26 cellular contexts compared by ENCODE assay signal in the genomic region with DNA sequence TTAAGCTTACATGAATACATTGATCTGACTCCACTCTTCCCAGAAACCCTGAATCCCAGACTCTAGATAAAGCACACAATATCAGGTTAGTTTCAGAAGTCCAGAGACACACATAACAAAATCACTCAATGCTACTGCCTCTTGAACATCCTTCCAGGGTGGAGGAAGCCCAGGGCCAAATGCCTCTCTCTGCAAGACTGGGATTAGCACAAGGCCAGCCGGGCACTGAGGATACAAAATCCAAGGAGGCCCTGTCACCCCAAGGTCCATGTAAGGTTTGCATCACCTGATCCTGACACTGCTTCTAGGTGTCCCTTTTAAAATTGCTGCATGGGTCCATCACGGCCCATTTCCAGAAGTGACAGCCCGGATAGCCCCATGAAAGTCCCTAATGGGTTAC. TPM values are rescaled to one million over a fixed set of nuclear protein-coding genes. Genes with fewer than 3 reads are reported as not detected.
DNase-seq lines count a peak whose midpoint lies in the region; ATAC-seq, FAIRE-seq and TF ChIP-seq lines count a peak whose summit lies in the region.
"Had no signal": no experiment of that assay in that cellular context is flagged by ENCODE, and none has a peak within 500 bp of the region (broad histone marks: within the 10 kb centered on the region; RNA-seq: fewer than 3 reads in every experiment).

No MANE protein-coding gene starts in this region.

- TF ChIP-seq EP300 in K562 (IDR thresholded peaks at IDR 0.05; ENCODE audit: low read length) (no peak), SK-N-SH (IDR thresholded peaks at IDR 0.05; ENCODE audit: borderline replicate concordance in 1 of 2, low read depth in 1 of 2, low read length in 1 of 2) (no peak)

- no TSS peak for BruUV-seq in K562 (replicated peaks; lab: Mats Ljungman, UMichigan)

- CTCF ChIA-PET in K562 (lab: Yijun Ruan, JAX; ENCODE audit: low intra/inter-chr PET ratio) (no interaction called here), SK-N-SH (lab: Yijun Ruan, JAX) (interaction anchor here (1.4 to 15.3 kb wide), 18 partner anchors 8 to 890 kb away, joined by 3 to 440 read pairs (median 20); no protein-coding TSS in a partner anchor)

- H3K9me3 Mint-ChIP-seq in endodermal cell = no peaks in the 10 kb centered on the region
- H3K9me3 Mint-ChIP-seq in neural progenitor cell = peaks cover 2% of the 10 kb centered on the region
- H3K9me3 Mint-ChIP-seq: CD4-positive, alpha-beta T cell; GM23338; H9; HFFc6 had no signal

- H3K27ac Mint-ChIP-seq in endodermal cell (no peak overlapping the region), neural progenitor cell (no peak overlapping the region)
- H3K27ac Mint-ChIP-seq: CD14-positive monocyte; CD4-positive, alpha-beta T cell; GM23338; H9; HFFc6 had no signal

- ATAC-seq in K562 (no peak), right cardiac atrium (no peak)
- ATAC-seq: A549, GM12878, GM23338 had no signal

- peak; percentile 6 for FAIRE-seq in K562 (lab: Jason Lieb, UNC)
- FAIRE-seq: A549, D721Med, GM12878, GM19239 had no signal

- H3K4me1 ChIP-seq in K562 (replicated peaks in 1 of 2; ENCODE audit: control insufficient read depth in 2 of 2, insufficient read depth in 2 of 2, low read length in 2 of 2) (peaks cover 0 to 8% of the 10 kb centered on the region in 2 experiments; a peak in 1 of 5 replicates), endodermal cell (ENCODE audit: control insufficient read depth, insufficient read depth, low read length) (peaks cover 4% of the 10 kb centered on the region), neural progenitor cell (peaks cover 26% of the 10 kb centered on the region), vagina (peaks cover 18% of the 10 kb centered on the region), HAP-1 (no peaks in the 10 kb centered on the region), right cardiac atrium (ENCODE audit: control insufficient read depth, insufficient read depth, low read length) (no peaks in the 10 kb centered on the region), SK-N-SH (ENCODE audit: control insufficient read depth in 1 of 2, insufficient read depth in 2 of 2, low read depth in 1 of 2, low read length in 1 of 2) (peaks cover 0 to 34% of the 10 kb centered on the region in 2 experiments; a peak in 2 of 4 replicates)

- no peak overlapping the region for H3K27ac ChIP-seq in K562 (ENCODE audit: extremely low read depth, low read depth, low read length)
- H3K27ac ChIP-seq in endodermal cell (ENCODE audit: low read depth, low read length) = no peak overlapping the region
- no peak overlapping the region for H3K27ac ChIP-seq in neural progenitor cell
- no peak overlapping the region for H3K27ac ChIP-seq in vagina
- H3K27ac ChIP-seq in right cardiac atrium (ENCODE audit: low read length) = no peak overlapping the region
- no peak overlapping the region for H3K27ac ChIP-seq in SK-N-SH (ENCODE audit: low read depth in 2 of 2, low read length in 1 of 2)
- H3K27ac ChIP-seq: A549; BLaER1 treated with 17β-estradiol and CSF1 and Interleukin-3, amounts not matched to agents 10 nM and 100 nM had no signal

- no peak for TF ChIP-seq POLR2A in K562 (conservative IDR thresholded peaks at IDR 0.05)
- TF ChIP-seq POLR2A in vagina (IDR thresholded peaks at IDR 0.05) = no peak

- H3K4me3 Mint-ChIP-seq in endodermal cell = no peak overlapping the region
- peak overlapping the region; percentile 46 for H3K4me3 Mint-ChIP-seq in neural progenitor cell
- H3K4me3 Mint-ChIP-seq: HFFc6 had no signal

- 0% methylated on average over 3 of the region's 3 CpGs for WGBS in K562 (ENCODE audit: insufficient coverage, low coverage, missing lambda C conversion rate)
- 90 to 96% methylated on average over 3 of the region's 3 CpGs for WGBS in endodermal cell (ENCODE audit: insufficient coverage in 1 of 2, insufficient read length in 1 of 2), 2 experiments
- WGBS in right cardiac atrium = 88% methylated on average over 3 of the region's 3 CpGs
- 89% methylated on average over 3 of the region's 3 CpGs for WGBS in SK-N-SH (ENCODE audit: low lambda C conversion rate)

- TF ChIP-seq RAD21 in K562 (CRISPR knock-in tag; conservative IDR thresholded peaks at IDR 0.05 in 1 of 2, IDR thresholded peaks at IDR 0.05 in 1 of 2) = no peak
- TF ChIP-seq RAD21 in SK-N-SH (IDR thresholded peaks at IDR 0.05; ENCODE audit: low read length) = no peak

- H4K20me1 ChIP-seq in K562 (replicated peaks; ENCODE audit: control insufficient read depth, insufficient read depth, low read length) (peaks cover 35% of the 10 kb centered on the region), neural progenitor cell (ENCODE audit: low read depth) (peaks cover 23% of the 10 kb centered on the region), SK-N-SH (ENCODE audit: insufficient read depth) (peaks cover 10% of the 10 kb centered on the region; the same call in 1 of the 2 replicates)

- H2AFZ ChIP-seq in K562 (ENCODE audit: low read depth, low read length) = no peak overlapping the region
- no peak overlapping the region for H2AFZ ChIP-seq in neural progenitor cell (replicated peaks)
- no peak overlapping the region for H2AFZ ChIP-seq in SK-N-SH (ENCODE audit: low read depth)
- H2AFZ ChIP-seq: GM23338 had no signal

- H3K4me3 ChIP-seq in K562 (no peak overlapping the region), endodermal cell (ENCODE audit: low read length) (no peak overlapping the region), neural progenitor cell (no peak overlapping the region), vagina (no peak overlapping the region), HAP-1 (no peak overlapping the region), right cardiac atrium (ENCODE audit: low read length) (no peak overlapping the region), SK-N-SH (ENCODE audit: low read depth in 2 of 2, low read length in 1 of 2) (no peak overlapping the region)
- H3K4me3 ChIP-seq: A549; BLaER1 treated with 17β-estradiol and CSF1 and Interleukin-3, amounts not matched to agents 10 nM and 100 nM; GM12878; GM23338 had no signal

- in situ Hi-C loops in K562 (cut with MboI) = loop anchor here (10.0 kb wide), 1 partner anchor 884 kb away; no protein-coding TSS in a partner anchor
- in situ Hi-C loops in HAP-1 (cut with MboI; ENCODE audit: low sequenced_read_pairs) = loop anchor here (25.0 kb wide), 1 partner anchor 892 kb away; no protein-coding TSS in a partner anchor

- H3F3A ChIP-seq in neural progenitor cell (ENCODE audit: low read depth) = peaks cover 21% of the 10 kb centered on the region
- H3F3A ChIP-seq in SK-N-SH (replicated peaks; ENCODE audit: insufficient read depth) = peaks cover 4% of the 10 kb centered on the region

- no peak for TF ChIP-seq CTCF in K562 (IDR thresholded peaks at IDR 0.05 in 2 of 3, conservative IDR thresholded peaks at IDR 0.05 in 1 of 3; ENCODE audit: insufficient read depth in 2 of 3, low read depth in 1 of 3, low read length in 3 of 3)
- no peak for TF ChIP-seq CTCF in endodermal cell (conservative IDR thresholded peaks at IDR 0.05)
- no peak for TF ChIP-seq CTCF in neural progenitor cell (IDR thresholded peaks at IDR 0.05)
- no peak for TF ChIP-seq CTCF in vagina (IDR thresholded peaks at IDR 0.05)
- no peak for TF ChIP-seq CTCF in SK-N-SH (IDR thresholded peaks at IDR 0.05)

- H3K9me2 ChIP-seq in SK-N-SH = no peaks in the 10 kb centered on the region

- intact Hi-C loops in K562 (cut with micrococcal nuclease) (no loop called here), vagina (cut with DNase I) (loop anchor here (5.0 kb wide), 1 partner anchor 262 kb away; no protein-coding TSS in a partner anchor), right cardiac atrium (cut with DNase I) (loop anchor here (5.0 to 10.0 kb wide), 5 partner anchors 74 to 632 kb away; no protein-coding TSS in a partner anchor)

- H3K27me3 ChIP-seq in K562 (ENCODE audit: control insufficient read depth in 2 of 2, insufficient read depth in 2 of 2, low read length in 2 of 2) (peaks cover 46% of the 10 kb centered on the region in 2 experiments), endodermal cell (ENCODE audit: control insufficient read depth, insufficient read depth, low read length, poor library complexity, severe bottlenecking) (peaks cover 41% of the 10 kb centered on the region), neural progenitor cell (peaks cover 69% of the 10 kb centered on the region), vagina (no peaks in the 10 kb centered on the region), HAP-1 (ENCODE audit: low read depth) (peaks cover 49% of the 10 kb centered on the region), right cardiac atrium (ENCODE audit: control insufficient read depth, insufficient read depth) (no peaks in the 10 kb centered on the region), SK-N-SH (ENCODE audit: insufficient read depth) (peaks cover 17% of the 10 kb centered on the region; the same call in 1 of the 2 replicates)
- H3K27me3 ChIP-seq: BE2C had no signal

- H3K9me3 ChIP-seq in K562 (replicated peaks; ENCODE audit: control insufficient read depth, insufficient read depth, low read depth, low read length) (no peaks in the 10 kb centered on the region), endodermal cell (ENCODE audit: control insufficient read depth, low read length) (no peaks in the 10 kb centered on the region), neural progenitor cell (ENCODE audit: low read depth) (no peaks in the 10 kb centered on the region), vagina (no peaks in the 10 kb centered on the region), HAP-1 (no peaks in the 10 kb centered on the region), right cardiac atrium (ENCODE audit: control insufficient read depth, low read length) (no peaks in the 10 kb centered on the region), SK-N-SH (no peaks in the 10 kb centered on the region)
- H3K9me3 ChIP-seq: A549; BE2C; BLaER1 treated with 17β-estradiol and CSF1 and Interleukin-3, amounts not matched to agents 10 nM and 100 nM had no signal

- no peaks in the 10 kb centered on the region for H3K36me3 Mint-ChIP-seq in endodermal cell (ENCODE audit: low read depth)
- no peaks in the 10 kb centered on the region for H3K36me3 Mint-ChIP-seq in neural progenitor cell
- H3K36me3 Mint-ChIP-seq: CD14-positive monocyte; CD8-positive, alpha-beta memory T cell had no signal

- H3K79me2 ChIP-seq in K562 (ENCODE audit: control insufficient read depth, insufficient read depth, low read length) (no peaks in the 10 kb centered on the region), neural progenitor cell (ENCODE audit: low read depth) (no peaks in the 10 kb centered on the region), SK-N-SH (ENCODE audit: insufficient read depth) (peaks cover 6% of the 10 kb centered on the region; the same call in 1 of the 2 replicates)

- peaks cover 63% of the 10 kb centered on the region for H3K27me3 Mint-ChIP-seq in endodermal cell (ENCODE audit: insufficient read depth)
- H3K27me3 Mint-ChIP-seq in neural progenitor cell (ENCODE audit: insufficient read depth, low read depth) = peaks cover 41% of the 10 kb centered on the region

- no peak overlapping the region for H3K4me2 ChIP-seq in K562 (ENCODE audit: insufficient read depth, low read length)
- no peak overlapping the region for H3K4me2 ChIP-seq in neural progenitor cell
- H3K4me2 ChIP-seq in SK-N-SH = no peak overlapping the region
- H3K4me2 ChIP-seq: A549; BLaER1 treated with 17β-estradiol and CSF1 and Interleukin-3, amounts not matched to agents 10 nM and 100 nM; GM23338 had no signal

- no peak overlapping the region for H3K9ac ChIP-seq in K562 (ENCODE audit: insufficient read depth in 1 of 2, low read depth in 2 of 2, low read length in 2 of 2)
- H3K9ac ChIP-seq in endodermal cell (ENCODE audit: extremely low read depth, low read length, poor library complexity, severe bottlenecking) = no peak overlapping the region
- H3K9ac ChIP-seq in neural progenitor cell = no peak overlapping the region
- no peak overlapping the region for H3K9ac ChIP-seq in SK-N-SH
- H3K9ac ChIP-seq: BLaER1 treated with 17β-estradiol and CSF1 and Interleukin-3, amounts not matched to agents 10 nM and 100 nM had no signal

- no peaks in the 10 kb centered on the region for H3K9me1 ChIP-seq in K562 (ENCODE audit: control insufficient read depth, insufficient read depth, low read length)

- no peak for DNase-seq in K562 (ENCODE audit: extremely low read depth in 1 of 4, low spot score in 3 of 4)
- DNase-seq in endodermal cell = peak; percentile 36
- DNase-seq in neural progenitor cell (ENCODE audit: low spot score) = no peak
- DNase-seq in vagina (ENCODE audit: extremely low spot score in 2 of 2) = peak; percentile 49 to 62
- DNase-seq in HAP-1 (ENCODE audit: low spot score in 2 of 2) = no peak
- DNase-seq in right cardiac atrium = no peak
- no peak for DNase-seq in SK-N-SH
- DNase-seq: 8988T; ACHN; AML-193; BE2C; CD4-positive, alpha-beta T cell; CD8-positive, alpha-beta memory T cell; DMS 273 treated with DMSO at 0.1 percent for 48 hours; DMS79; EL; GDM1; H9; HFFc6 had no signal

- POLR2A ChIA-PET in K562 (lab: Yijun Ruan, JAX) = no interaction called here
- POLR2A ChIA-PET in SK-N-SH (lab: Yijun Ruan, JAX) = interaction anchor here (0.7 kb wide), 1 partner anchor 633 kb away, joined by 4 read pairs; no protein-coding TSS in a partner anchor

- H3K4me1 Mint-ChIP-seq in endodermal cell (peaks cover 32% of the 10 kb centered on the region), neural progenitor cell (peaks cover 24% of the 10 kb centered on the region)

- H3K36me3 ChIP-seq in K562 (ENCODE audit: control insufficient read depth, insufficient read depth, low read length) (no peaks in the 10 kb centered on the region), endodermal cell (ENCODE audit: control insufficient read depth, insufficient read depth, low read length) (no peaks in the 10 kb centered on the region), neural progenitor cell (no peaks in the 10 kb centered on the region), vagina (no peaks in the 10 kb centered on the region), HAP-1 (replicated peaks) (no peaks in the 10 kb centered on the region), SK-N-SH (replicated peaks in 1 of 2; ENCODE audit: control insufficient read depth in 1 of 2, insufficient read depth in 2 of 2, low read length in 1 of 2) (no peaks in the 10 kb centered on the region)
- H3K36me3 ChIP-seq: BE2C; BLaER1 treated with 17β-estradiol and CSF1 and Interleukin-3, amounts not matched to agents 10 nM and 100 nM had no signal

RNA-seq across cellular contexts. Expression of gene PLXNA4, which starts 2.6 kb away (rescaled TPM):
- 0.09 and 0.14 TPM in 2 replicates for total RNA-seq in K562 (2011; cell fraction: chromatin; rRNA removed; ENCODE audit: low replicate concordance)
- not detected in 2 replicates for total RNA-seq in K562 (2011; cell fraction: nucleolus; rRNA removed)
- not detected in 2 replicates for total RNA-seq in K562 (2011; cell fraction: nucleoplasm; rRNA removed)
- total RNA-seq in K562 (2014; rRNA removed) (under 0.01 TPM in 1 of 2 replicates, not detected in the other), K562 (2014; rRNA removed; fragmentation: Illumina TruSeq; extraction: Trizol) (not detected in 2 replicates), K562 (2015; rRNA removed; fragmentation: Illumina TruSeq; extraction: Trizol) (not detected in 2 replicates), K562 (2021) (0.04 and 0.09 TPM in 2 replicates), endodermal cell (10 to 100 TPM; 24.0 to 42.7 TPM), neural progenitor cell (ENCODE audit: low replicate concordance) (0.49 and 1.4 TPM in 2 replicates), vagina (14.0 TPM), right cardiac atrium (10 to 100 TPM; 12.2 to 19.3 (median 17.2) TPM)
- polyA plus RNA-seq in K562 (2011; rRNA removed) (not detected in 2 replicates), K562 (2014; fragmentation: Illumina TruSeq; extraction: Trizol) (not detected in 2 replicates), K562 (2014; fragmentation: Nextera tagmentation; extraction: Ambion mirVana) (not detected), K562 (2014; rRNA removed) (not detected in 2 replicates), right cardiac atrium (5.7 TPM), SK-N-SH (2012; rRNA removed) (2.4 and 3.0 TPM in 2 replicates)
- 0.09 TPM in 1 of 2 replicates, not detected in the other for polyA plus RNA-seq in K562 (2011; cell fraction: cytosol; rRNA removed)
- not detected in 2 replicates for polyA plus RNA-seq in K562 (2011; cell fraction: nucleus; rRNA removed)
- polyA plus RNA-seq in K562 (2012) = 0.10 TPM in 1 of 2 replicates, not detected in the other
- 0.03 TPM in 1 of 2 replicates, not detected in the other for polyA minus RNA-seq in K562 (2011; rRNA and poly(A)+ RNA removed)
- polyA minus RNA-seq in K562 (2011; cell fraction: cytosol; rRNA and poly(A)+ RNA removed) = not detected in 2 replicates
- polyA minus RNA-seq in K562 (2011; cell fraction: nucleus; rRNA and poly(A)+ RNA removed) = 0.22 TPM in 1 of 2 replicates, not detected in the other
- polyA plus RNA-seq in endodermal cell (2013, experiment 1 of 2) = 2.4 TPM
- 2.2 TPM for polyA plus RNA-seq in endodermal cell (2013, experiment 2 of 2)
- 1.9 and 3.1 TPM in 2 replicates for polyA plus RNA-seq in SK-N-SH (2012; cell fraction: cytosol; rRNA removed)
- 3.4 and 4.0 TPM in 2 replicates for polyA plus RNA-seq in SK-N-SH (2012; cell fraction: nucleus; rRNA removed)
- polyA plus RNA-seq: CD14-positive monocyte, GM12878 had no signal

Comparison
In these comparisons a context has a peak if more than half of its experiments do, and no peak if none do; other contexts are left out.
1. DNase-seq: peak in endodermal cell (single experiment) and vagina (2 of 2); none in K562 (0 of 4), neural progenitor cell (single experiment), HAP-1 (0 of 2), right cardiac atrium (0 of 3) and SK-N-SH (single experiment).